ENCODE assay signal across 13 cellular contexts in the genomic region with DNA sequence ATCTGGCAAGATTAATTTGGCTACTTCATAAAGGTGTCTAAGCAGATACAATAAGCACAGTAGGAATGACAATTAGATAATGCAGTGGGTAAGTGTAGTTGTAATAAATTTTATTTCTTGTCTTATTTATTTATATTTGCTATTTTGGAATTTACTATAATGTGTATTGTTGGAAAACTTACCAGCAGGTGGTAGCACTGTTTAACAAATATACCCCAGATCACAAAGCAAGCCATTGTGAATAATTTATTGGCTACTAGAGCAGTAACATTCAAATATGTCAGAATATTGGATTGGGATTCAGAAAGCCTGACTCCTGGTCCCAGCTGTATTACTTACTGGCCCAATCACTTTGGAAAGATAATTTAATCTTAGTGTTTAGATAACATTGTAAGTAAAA.
A peak's percentile ranks its signal among the peaks of the same experiment; 100 is the strongest.
DNase-seq lines count a peak whose midpoint lies in the region; ATAC-seq and TF ChIP-seq lines count a peak whose summit lies in the region.
"Had no signal": no experiment of that assay in that cellular context is flagged by ENCODE, and none has a peak within 500 bp of the region (broad histone marks: within the 10 kb centered on the region; RNA-seq: fewer than 3 reads in every experiment).

No MANE protein-coding gene starts in this region.

- no peak overlapping the region for H3K4me3 ChIP-seq in epithelial cell of esophagus (ENCODE audit: low read length)
- H3K4me3 ChIP-seq: mucosa of descending colon, SK-N-MC had no signal

- DNase-seq in ELR (ENCODE audit: low read depth): peak; percentile 14
- DNase-seq in NAMALWA (ENCODE audit: low spot score): peak; percentile 16
- DNase-seq in epithelial cell of esophagus (ENCODE audit: low read depth): peak; percentile 33
- DNase-seq in myocyte (ENCODE audit: low read depth): peak; percentile 5
- DNase-seq in activated naive CD4-positive, alpha-beta T cell (lab: John Stamatoyannopoulos, UW): no peak
- no peak for DNase-seq in GM13976 (ENCODE audit: low spot score)
- no peak for DNase-seq in GF-D8 (lab: John Stamatoyannopoulos, UW)
- DNase-seq: activated CD8-positive, alpha-beta T cell treated with anti-CD3 and anti-CD28 coated beads for 36 hours; NCI-H187; stimulated activated CD4-positive, alpha-beta T cell treated with anti-CD3 and anti-CD28 coated beads, Interleukin-15, amount 100 ng/mL, for 24 hours had no signal

- peak; percentile 12 for TF ChIP-seq CTCF in epithelial cell of esophagus (IDR thresholded peaks at IDR 0.05; ENCODE audit: insufficient read depth, low read depth, low read length, missing control alignments)
- TF ChIP-seq CTCF in GM13976 (IDR thresholded peaks at IDR 0.05; ENCODE audit: borderline replicate concordance, control extremely low read depth, extremely low read depth, insufficient read depth, missing control alignments): no peak

- ATAC-seq in GM18520 (IDR thresholded peaks at IDR 0.05; ENCODE audit: unreplicated experiment): no peak
- ATAC-seq: activated CD8-positive, alpha-beta T cell treated with anti-CD3 and anti-CD28 coated beads for 36 hours; mucosa of descending colon had no signal

- in situ Hi-C loops in GM13976 (cut with MboI; ENCODE audit: low sequenced_read_pairs, unreplicated experiment): no loop called here

Comparison
In these comparisons a context has a peak if more than half of its experiments do, and no peak if none do; other contexts are left out.
1. DNase-seq: peak in ELR (single experiment), NAMALWA (single experiment), epithelial cell of esophagus (single experiment) and myocyte (single experiment); none in activated naive CD4-positive, alpha-beta T cell (0 of 4), GM13976 (single experiment) and GF-D8 (single experiment).